ENCODE assay signal across 12 cellular contexts in the genomic region with DNA sequence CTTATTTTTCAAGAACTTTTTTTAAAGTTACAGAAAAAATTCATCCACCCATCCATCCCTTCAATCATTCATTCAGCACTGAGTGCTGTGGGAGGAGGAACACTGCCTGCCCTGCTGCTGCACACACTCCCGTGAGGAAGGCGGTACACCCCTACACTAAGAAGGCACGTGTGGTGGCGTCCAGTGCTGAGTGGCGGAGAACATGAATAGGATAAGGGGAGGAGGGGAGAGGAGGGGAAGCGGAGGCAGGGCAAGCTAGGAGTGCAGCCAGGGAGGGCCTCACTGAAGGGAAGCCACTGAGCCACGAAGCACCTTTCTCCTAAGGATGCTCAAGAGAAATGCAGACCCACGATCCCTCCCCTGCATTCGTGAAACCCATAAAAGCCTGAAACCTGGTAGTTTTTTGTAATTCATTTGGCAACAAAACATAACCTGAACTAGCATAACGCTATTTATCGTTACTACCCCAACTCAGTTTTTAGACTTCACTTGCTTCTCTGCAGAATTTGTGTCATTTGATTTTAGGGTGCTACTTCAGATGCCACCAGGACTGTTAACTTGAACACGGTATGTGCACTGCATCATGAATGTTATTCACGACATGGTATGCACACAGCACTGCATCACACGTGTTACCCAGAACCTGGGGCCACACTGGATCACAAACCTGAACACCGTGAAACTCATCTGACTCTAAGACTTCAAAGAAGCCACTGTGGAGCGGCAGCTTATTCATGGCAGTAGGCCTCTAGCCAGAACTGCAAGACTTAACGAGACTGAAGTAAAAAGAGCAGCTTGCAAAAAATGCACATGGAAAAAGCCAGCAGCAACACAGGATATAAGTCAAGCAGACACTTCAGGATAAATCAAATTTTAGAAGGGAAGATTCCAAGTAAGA. TPM values are rescaled to one million over a fixed set of nuclear protein-coding genes. Genes with fewer than 3 reads are reported as not detected.
DNase-seq lines count a peak whose midpoint lies in the region; ATAC-seq and TF ChIP-seq lines count a peak whose summit lies in the region.
"Had no signal": no experiment of that assay in that cellular context is flagged by ENCODE, and none has a peak within 500 bp of the region (broad histone marks: within the 10 kb centered on the region; RNA-seq: fewer than 3 reads in every experiment).

No MANE protein-coding gene starts in this region.

- peak overlapping the region; percentile 32 for H3K4me3 Mint-ChIP-seq in activated B cell treated with CpG ODN at 0.5 μM for 24 hours
- H3K4me3 Mint-ChIP-seq in neural crest cell, result peak overlapping the region; percentile 20
- no peak overlapping the region for H3K4me3 Mint-ChIP-seq in progenitor cell of endocrine pancreas (ENCODE audit: low read depth)

- no peaks in the 10 kb centered on the region for H3K27me3 ChIP-seq in BLaER1 treated with 17β-estradiol and CSF1 and Interleukin-3, amounts not matched to agents 10 nM and 100 nM

- peak overlapping the region; percentile 95 for H3K27ac Mint-ChIP-seq in activated B cell treated with CpG ODN at 0.5 μM for 24 hours
- peak overlapping the region; percentile 67 to 98 for H3K27ac Mint-ChIP-seq in activated naive CD4-positive, alpha-beta T cell treated with anti-CD3 and anti-CD28 coated beads, Interleukin-2, amount 50 U/mL, for 72 hours
- no peak overlapping the region for H3K27ac Mint-ChIP-seq in neural crest cell (ENCODE audit: unreplicated experiment)
- no peak overlapping the region for H3K27ac Mint-ChIP-seq in progenitor cell of endocrine pancreas

- H3K9me3 Mint-ChIP-seq in activated B cell treated with CpG ODN at 0.5 μM for 24 hours, result no peaks in the 10 kb centered on the region
- H3K9me3 Mint-ChIP-seq in activated naive CD4-positive, alpha-beta T cell treated with anti-CD3 and anti-CD28 coated beads, Interleukin-2, amount 50 U/mL, for 72 hours, result no peaks in the 10 kb centered on the region
- peaks cover 8% of the 10 kb centered on the region for H3K9me3 Mint-ChIP-seq in neural crest cell
- no peaks in the 10 kb centered on the region for H3K9me3 Mint-ChIP-seq in progenitor cell of endocrine pancreas (ENCODE audit: low read depth)

- intact Hi-C loops in activated B cell treated with CpG ODN at 0.5 μM for 24 hours (cut with micrococcal nuclease) (loop anchor here (5.0 kb wide), 1 partner anchor 106 kb away; no protein-coding TSS in a partner anchor), left cardiac atrium (cut with DNase I) (no loop called here)

- POLR2A ChIA-PET in activated B cell treated with CpG ODN at 0.5 μM for 24 hours (lab: Charles Lee), result interaction anchor here (0.6 to 8.3 kb wide), 5 partner anchors 11 to 141 kb away, joined by 3 to 113 read pairs (median 18); no protein-coding TSS in a partner anchor

- TF ChIP-seq CTCF in activated B cell treated with CpG ODN at 0.5 μM for 24 hours (IDR thresholded peaks at IDR 0.05) (no peak), neural crest cell (conservative IDR thresholded peaks at IDR 0.05) (no peak), progenitor cell of endocrine pancreas (IDR thresholded peaks at IDR 0.05; ENCODE audit: unreplicated experiment) (no peak)

- peak overlapping the region in 8 of 11 experiments; percentile 56 to 82 (median 70); a peak in 13 of 22 replicates for H3K27ac ChIP-seq in BLaER1 treated with 17β-estradiol and CSF1 and Interleukin-3, amounts not matched to agents 10 nM and 100 nM
- H3K27ac ChIP-seq: SK-N-MC had no signal

- no peak for ATAC-seq in activated B cell treated with CpG ODN at 0.5 μM for 24 hours (ENCODE audit: low read depth)
- ATAC-seq in activated naive CD4-positive, alpha-beta T cell treated with anti-CD3 and anti-CD28 coated beads, Interleukin-2, amount 50 U/mL, for 72 hours, result no peak
- no peak for ATAC-seq in left cardiac atrium
- ATAC-seq in GM18498 (IDR thresholded peaks at IDR 0.05; ENCODE audit: unreplicated experiment), result no peak

- CTCF ChIA-PET in activated B cell treated with CpG ODN at 0.5 μM for 24 hours (lab: Charles Lee), result interaction anchor here (1.6 to 5.3 kb wide), 3 partner anchors 37 to 199 kb away, joined by 4 to 48 read pairs (median 5); no protein-coding TSS in a partner anchor

- H3K4me3 ChIP-seq in BLaER1 treated with 17β-estradiol and CSF1 and Interleukin-3, amounts not matched to agents 10 nM and 100 nM, result peak overlapping the region in 8 of 10 experiments; percentile 1 to 95 (median 18); a peak in 7 of 20 replicates
- H3K4me3 ChIP-seq: SK-N-MC had no signal

- H3K4me1 Mint-ChIP-seq in activated B cell treated with CpG ODN at 0.5 μM for 24 hours (peaks cover 76% of the 10 kb centered on the region), neural crest cell (peaks cover 36% of the 10 kb centered on the region), progenitor cell of endocrine pancreas (ENCODE audit: low read depth) (peaks cover 7% of the 10 kb centered on the region)

- DNase-seq in activated B cell treated with CpG ODN at 0.5 μM for 24 hours (no peak), neural crest cell (ENCODE audit: low read depth, low spot score) (no peak), progenitor cell of endocrine pancreas (ENCODE audit: low spot score, unreplicated experiment) (no peak), HuH-7 (ENCODE audit: low spot score) (no peak), left cardiac atrium (no peak)
- peak in 1 of 2 donors; percentile 51 for DNase-seq in activated naive CD4-positive, alpha-beta T cell treated with anti-CD3 and anti-CD28 coated beads, Interleukin-2, amount 50 U/mL, for 72 hours (ENCODE audit: low spot score in 2 of 2)
- DNase-seq: amygdala, DND-41, NCI-H2107 had no signal

- H3K9me3 ChIP-seq in BLaER1 treated with 17β-estradiol and CSF1 and Interleukin-3, amounts not matched to agents 10 nM and 100 nM (replicated peaks in 1 of 11), result no peaks in the 10 kb centered on the region

- H3K36me3 Mint-ChIP-seq in activated B cell treated with CpG ODN at 0.5 μM for 24 hours (ENCODE audit: low read depth) (peaks cover 50% of the 10 kb centered on the region), neural crest cell (ENCODE audit: low read depth) (peaks cover 11% of the 10 kb centered on the region), progenitor cell of endocrine pancreas (ENCODE audit: insufficient read depth) (peaks cover 14% of the 10 kb centered on the region)
- H3K36me3 Mint-ChIP-seq in activated naive CD4-positive, alpha-beta T cell treated with anti-CD3 and anti-CD28 coated beads, Interleukin-2, amount 50 U/mL, for 72 hours, result peaks cover 7 to 23% of the 10 kb centered on the region in 2 donors

- no peaks in the 10 kb centered on the region for H3K27me3 Mint-ChIP-seq in activated B cell treated with CpG ODN at 0.5 μM for 24 hours
- H3K27me3 Mint-ChIP-seq in neural crest cell (ENCODE audit: low read depth), result peaks cover 9% of the 10 kb centered on the region
- H3K27me3 Mint-ChIP-seq in progenitor cell of endocrine pancreas, result peaks cover 3% of the 10 kb centered on the region

- peaks cover 68 to 83% (median 70%) of the 10 kb centered on the region in 10 experiments for H3K4me1 ChIP-seq in BLaER1 treated with 17β-estradiol and CSF1 and Interleukin-3, amounts not matched to agents 10 nM and 100 nM

- H3K4me2 ChIP-seq in BLaER1 treated with 17β-estradiol and CSF1 and Interleukin-3, amounts not matched to agents 10 nM and 100 nM, result peak overlapping the region; percentile 91 to 100 (median 98)

- H4K20me1 ChIP-seq in BLaER1 treated with 17β-estradiol and CSF1 and Interleukin-3, amounts not matched to agents 10 nM and 100 nM, result peaks cover 57 to 74% (median 67%) of the 10 kb centered on the region in 11 experiments

- peaks cover 16 to 67% (median 53%) of the 10 kb centered on the region in 11 experiments for H3K36me3 ChIP-seq in BLaER1 treated with 17β-estradiol and CSF1 and Interleukin-3, amounts not matched to agents 10 nM and 100 nM

- peak overlapping the region; percentile 15 to 89 (median 71); a peak in 13 of 22 replicates for H3K9ac ChIP-seq in BLaER1 treated with 17β-estradiol and CSF1 and Interleukin-3, amounts not matched to agents 10 nM and 100 nM

RNA-seq across cellular contexts. Expression of a gene that starts 3.5 kb away (rescaled TPM):
- 118 and 135 TPM in 2 replicates for total RNA-seq in activated B cell treated with CpG ODN at 0.5 μM for 24 hours
- total RNA-seq in activated naive CD4-positive, alpha-beta T cell treated with anti-CD3 and anti-CD28 coated beads, Interleukin-2, amount 50 U/mL, for 72 hours, result 100 to 1,000 TPM in 1 of 2 donors, 10 to 100 TPM in 1; 45.2 to 108 TPM
- total RNA-seq in neural crest cell, result 15.3 and 17.7 TPM in 2 replicates
- total RNA-seq in progenitor cell of endocrine pancreas, result 27.9 and 29.8 TPM in 2 replicates
- total RNA-seq in left cardiac atrium, result 10 to 100 TPM; 18.3 to 27.9 TPM

RNA-seq across cellular contexts. Expression of a gene that starts 46.4 kb away (rescaled TPM):
- total RNA-seq in activated B cell treated with CpG ODN at 0.5 μM for 24 hours (26.8 and 31.0 TPM in 2 replicates), neural crest cell (36.5 and 42.2 TPM in 2 replicates), progenitor cell of endocrine pancreas (39.0 and 47.1 TPM in 2 replicates), left cardiac atrium (10 to 100 TPM in 1 of 2 donors, 1 to 10 TPM in 1; 8.9 to 10.2 TPM)
- total RNA-seq in activated naive CD4-positive, alpha-beta T cell treated with anti-CD3 and anti-CD28 coated beads, Interleukin-2, amount 50 U/mL, for 72 hours, result 10 to 100 TPM; 17.5 to 21.9 TPM

Comparison
In these comparisons a context has a peak if more than half of its experiments do, and no peak if none do; other contexts are left out.
1. H3K27ac Mint-ChIP-seq: peak in activated B cell treated with CpG ODN at 0.5 μM for 24 hours (single experiment) and activated naive CD4-positive, alpha-beta T cell treated with anti-CD3 and anti-CD28 coated beads, Interleukin-2, amount 50 U/mL, for 72 hours (2 of 2); none in neural crest cell (single experiment) and progenitor cell of endocrine pancreas (single experiment).